Comparison of ENCODE assay signal across 1 cellular context in genomic region chr18:12589419-12589818, GRCh38.
TF ChIP-seq lines count a peak whose summit lies in the region.

No MANE protein-coding gene starts in this region.

TF ChIP-seq in SK-N-SH, 30 proteins besides CTCF, POLR2A, EP300 and RAD21 (continued from another document):
- TF ChIP-seq TEAD4 (IDR thresholded peaks at IDR 0.05; ENCODE audit: borderline replicate concordance, insufficient read depth) = no peak
